Comparison of ENCODE assay signal across 1 cellular context in the genomic region with DNA sequence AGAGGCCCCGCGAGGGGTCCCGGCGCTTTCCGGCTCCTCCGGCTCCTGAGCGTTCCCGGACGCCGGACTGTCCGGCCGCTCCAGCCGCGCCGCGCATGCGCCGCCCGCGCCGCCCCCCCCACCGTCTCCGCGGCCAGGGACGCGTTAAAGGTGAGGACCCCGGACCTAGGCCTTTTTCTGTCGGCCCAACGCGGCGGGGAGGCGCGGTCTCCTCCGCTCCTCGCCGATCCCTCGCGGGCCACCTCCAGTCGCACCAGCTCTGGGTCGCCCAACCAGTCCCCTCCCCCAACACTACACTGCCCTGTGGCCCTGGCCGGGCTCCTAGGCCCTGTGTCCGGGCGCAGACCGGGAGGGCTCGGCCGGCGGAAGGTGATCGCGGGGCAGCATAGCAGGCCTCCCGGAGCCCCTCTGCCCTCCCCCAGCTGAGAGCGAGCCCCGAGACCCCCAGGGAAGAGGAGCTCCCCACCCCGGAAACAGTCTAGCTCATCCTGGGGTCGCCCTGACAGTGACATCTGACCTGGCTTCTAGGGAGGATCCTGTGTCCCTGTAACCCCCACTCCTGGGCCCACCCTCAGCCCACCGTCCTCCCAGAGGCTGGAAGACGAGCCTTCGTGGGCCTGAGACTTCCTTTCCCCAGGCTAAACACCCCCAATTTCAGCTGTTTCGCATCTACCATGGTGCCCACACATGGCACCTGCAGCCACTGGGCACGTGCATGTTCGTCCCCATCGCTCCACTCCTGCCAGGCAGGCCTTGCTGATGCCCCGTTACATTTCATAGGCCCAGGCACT.
A peak's percentile ranks its signal among the peaks of the same experiment; 100 is the strongest.
TF ChIP-seq lines count a peak whose summit lies in the region.

No MANE protein-coding gene starts in this region.

TF ChIP-seq in HEK293, 187 proteins besides CTCF, POLR2A, EP300 and RAD21 (continued from another document and continues in another):
- TF ChIP-seq, protein P1, sequence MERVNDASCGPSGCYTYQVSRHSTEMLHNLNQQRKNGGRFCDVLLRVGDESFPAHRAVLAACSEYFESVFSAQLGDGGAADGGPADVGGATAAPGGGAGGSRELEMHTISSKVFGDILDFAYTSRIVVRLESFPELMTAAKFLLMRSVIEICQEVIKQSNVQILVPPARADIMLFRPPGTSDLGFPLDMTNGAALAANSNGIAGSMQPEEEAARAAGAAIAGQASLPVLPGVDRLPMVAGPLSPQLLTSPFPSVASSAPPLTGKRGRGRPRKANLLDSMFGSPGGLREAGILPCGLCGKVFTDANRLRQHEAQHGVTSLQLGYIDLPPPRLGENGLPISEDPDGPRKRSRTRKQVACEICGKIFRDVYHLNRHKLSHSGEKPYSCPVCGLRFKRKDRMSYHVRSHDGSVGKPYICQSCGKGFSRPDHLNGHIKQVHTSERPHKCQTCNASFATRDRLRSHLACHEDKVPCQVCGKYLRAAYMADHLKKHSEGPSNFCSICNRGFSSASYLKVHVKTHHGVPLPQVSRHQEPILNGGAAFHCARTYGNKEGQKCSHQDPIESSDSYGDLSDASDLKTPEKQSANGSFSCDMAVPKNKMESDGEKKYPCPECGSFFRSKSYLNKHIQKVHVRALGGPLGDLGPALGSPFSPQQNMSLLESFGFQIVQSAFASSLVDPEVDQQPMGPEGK (tag by site-specific recombination; IDR thresholded peaks at IDR 0.05) = peak; percentile 71
- TF ChIP-seq SALL2 (tag by site-specific recombination; IDR thresholded peaks at IDR 0.05; ENCODE audit: borderline replicate concordance) = no peak
- TF ChIP-seq ZNF426 (tag by site-specific recombination; IDR thresholded peaks at IDR 0.05) = no peak
- TF ChIP-seq ZNF510 (tag by site-specific recombination; IDR thresholded peaks at IDR 0.05; ENCODE audit: insufficient replicate concordance) = no peak
- no peak for TF ChIP-seq ZNF707 (tag by site-specific recombination; IDR thresholded peaks at IDR 0.05)
- TF ChIP-seq KLF10 (tag by site-specific recombination; IDR thresholded peaks at IDR 0.05) = 0 out of 2 replicates have a peak, but pooled peaks have one; percentile 14
- TF ChIP-seq ZNF555 (tag by site-specific recombination; conservative IDR thresholded peaks at IDR 0.05) = no peak
- TF ChIP-seq ZNF221 (tag by site-specific recombination; IDR thresholded peaks at IDR 0.05; ENCODE audit: borderline replicate concordance) = no peak
- TF ChIP-seq BCL11B (tag by site-specific recombination; IDR thresholded peaks at IDR 0.05; ENCODE audit: low read depth) = peak; percentile 83; the same call in 1 of the 2 replicates
- no peak for TF ChIP-seq ZNF146 (tag by site-specific recombination; IDR thresholded peaks at IDR 0.05)
- TF ChIP-seq ZNF776 (tag by site-specific recombination; IDR thresholded peaks at IDR 0.05; ENCODE audit: borderline replicate concordance) = no peak
- TF ChIP-seq, protein P2, sequence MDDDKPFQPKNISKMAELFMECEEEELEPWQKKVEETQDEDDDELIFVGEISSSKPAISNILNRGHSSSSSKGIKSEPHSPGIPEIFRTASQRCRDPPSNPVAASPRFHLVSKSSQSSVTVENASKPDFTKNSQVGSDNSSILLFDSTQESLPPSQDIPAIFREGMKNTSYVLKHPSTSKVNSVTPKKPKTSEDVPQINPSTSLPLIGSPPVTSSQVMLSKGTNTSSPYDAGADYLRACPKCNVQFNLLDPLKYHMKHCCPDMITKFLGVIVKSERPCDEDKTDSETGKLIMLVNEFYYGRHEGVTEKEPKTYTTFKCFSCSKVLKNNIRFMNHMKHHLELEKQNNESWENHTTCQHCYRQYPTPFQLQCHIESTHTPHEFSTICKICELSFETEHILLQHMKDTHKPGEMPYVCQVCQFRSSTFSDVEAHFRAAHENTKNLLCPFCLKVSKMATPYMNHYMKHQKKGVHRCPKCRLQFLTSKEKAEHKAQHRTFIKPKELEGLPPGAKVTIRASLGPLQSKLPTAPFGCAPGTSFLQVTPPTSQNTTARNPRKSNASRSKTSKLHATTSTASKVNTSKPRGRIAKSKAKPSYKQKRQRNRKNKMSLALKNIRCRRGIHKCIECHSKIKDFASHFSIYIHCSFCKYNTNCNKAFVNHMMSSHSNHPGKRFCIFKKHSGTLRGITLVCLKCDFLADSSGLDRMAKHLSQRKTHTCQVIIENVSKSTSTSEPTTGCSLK (tag by site-specific recombination; IDR thresholded peaks at IDR 0.05) = no peak
- peak; percentile 56; the same call in 1 of the 2 replicates for TF ChIP-seq KLF16 (tag by site-specific recombination; IDR thresholded peaks at IDR 0.05)
- TF ChIP-seq WT1 (tag by site-specific recombination; IDR thresholded peaks at IDR 0.05) = no peak
- TF ChIP-seq, protein P3, sequence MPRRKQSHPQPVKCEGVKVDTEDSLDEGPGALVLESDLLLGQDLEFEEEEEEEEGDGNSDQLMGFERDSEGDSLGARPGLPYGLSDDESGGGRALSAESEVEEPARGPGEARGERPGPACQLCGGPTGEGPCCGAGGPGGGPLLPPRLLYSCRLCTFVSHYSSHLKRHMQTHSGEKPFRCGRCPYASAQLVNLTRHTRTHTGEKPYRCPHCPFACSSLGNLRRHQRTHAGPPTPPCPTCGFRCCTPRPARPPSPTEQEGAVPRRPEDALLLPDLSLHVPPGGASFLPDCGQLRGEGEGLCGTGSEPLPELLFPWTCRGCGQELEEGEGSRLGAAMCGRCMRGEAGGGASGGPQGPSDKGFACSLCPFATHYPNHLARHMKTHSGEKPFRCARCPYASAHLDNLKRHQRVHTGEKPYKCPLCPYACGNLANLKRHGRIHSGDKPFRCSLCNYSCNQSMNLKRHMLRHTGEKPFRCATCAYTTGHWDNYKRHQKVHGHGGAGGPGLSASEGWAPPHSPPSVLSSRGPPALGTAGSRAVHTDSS (tag by site-specific recombination; IDR thresholded peaks at IDR 0.05) = no peak
- TF ChIP-seq ZNF324 (tag by site-specific recombination; IDR thresholded peaks at IDR 0.05) = 0 out of 2 replicates have a peak, but pooled peaks have one; percentile 27
- no peak for TF ChIP-seq ZNF404 (tag by site-specific recombination; IDR thresholded peaks at IDR 0.05)
- no peak for TF ChIP-seq ZBTB21 (tag by site-specific recombination; IDR thresholded peaks at IDR 0.05)
- TF ChIP-seq ZFP41 (tag by site-specific recombination; IDR thresholded peaks at IDR 0.05; ENCODE audit: borderline replicate concordance) = no peak
- no peak for TF ChIP-seq ZNF747 (tag by site-specific recombination; IDR thresholded peaks at IDR 0.05)
- TF ChIP-seq ZNF121 (tag by site-specific recombination; IDR thresholded peaks at IDR 0.05) = peak; percentile 45; the same call in 1 of the 2 replicates
- no peak for TF ChIP-seq ZNF670 (tag by site-specific recombination; IDR thresholded peaks at IDR 0.05; ENCODE audit: low read depth)
- 0 out of 2 replicates have a peak, but pooled peaks have one; percentile 42 for TF ChIP-seq HIC1 (tag by site-specific recombination; IDR thresholded peaks at IDR 0.05)
- TF ChIP-seq ZNF366 (tag by site-specific recombination; conservative IDR thresholded peaks at IDR 0.05) = no peak
- no peak for TF ChIP-seq ZNF433 (tag by site-specific recombination; IDR thresholded peaks at IDR 0.05; ENCODE audit: low read depth)
- TF ChIP-seq ZBTB48 (tag by site-specific recombination; IDR thresholded peaks at IDR 0.05) = peak; percentile 82
- no peak for TF ChIP-seq ZNF571 (tag by site-specific recombination; IDR thresholded peaks at IDR 0.05)
- TF ChIP-seq, protein P4, sequence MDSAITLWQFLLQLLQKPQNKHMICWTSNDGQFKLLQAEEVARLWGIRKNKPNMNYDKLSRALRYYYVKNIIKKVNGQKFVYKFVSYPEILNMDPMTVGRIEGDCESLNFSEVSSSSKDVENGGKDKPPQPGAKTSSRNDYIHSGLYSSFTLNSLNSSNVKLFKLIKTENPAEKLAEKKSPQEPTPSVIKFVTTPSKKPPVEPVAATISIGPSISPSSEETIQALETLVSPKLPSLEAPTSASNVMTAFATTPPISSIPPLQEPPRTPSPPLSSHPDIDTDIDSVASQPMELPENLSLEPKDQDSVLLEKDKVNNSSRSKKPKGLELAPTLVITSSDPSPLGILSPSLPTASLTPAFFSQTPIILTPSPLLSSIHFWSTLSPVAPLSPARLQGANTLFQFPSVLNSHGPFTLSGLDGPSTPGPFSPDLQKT (IDR thresholded peaks at IDR 0.05; ENCODE audit: borderline replicate concordance, low read depth, low read length) = no peak
- TF ChIP-seq ZEB2 (tag by site-specific recombination; IDR thresholded peaks at IDR 0.05) = no peak
- TF ChIP-seq ZNF837 (tag by site-specific recombination; IDR thresholded peaks at IDR 0.05) = no peak
- TF ChIP-seq ZNF157 (tag by site-specific recombination; IDR thresholded peaks at IDR 0.05) = no peak
- TF ChIP-seq ZFP69B (tag by site-specific recombination; IDR thresholded peaks at IDR 0.05) = 0 out of 2 replicates have a peak, but pooled peaks have one; percentile 14
- TF ChIP-seq GLIS1 (tag by site-specific recombination; IDR thresholded peaks at IDR 0.05) = no peak
- no peak for TF ChIP-seq REPIN1 (tag by site-specific recombination; IDR thresholded peaks at IDR 0.05; ENCODE audit: low read depth)
- TF ChIP-seq ZNF223 (tag by site-specific recombination; IDR thresholded peaks at IDR 0.05) = no peak
- TF ChIP-seq ZNF184 (tag by site-specific recombination; IDR thresholded peaks at IDR 0.05) = no peak
- TF ChIP-seq ZNF560 (tag by site-specific recombination; IDR thresholded peaks at IDR 0.05; ENCODE audit: borderline replicate concordance) = no peak
- TF ChIP-seq GLIS2 (tag by site-specific recombination; IDR thresholded peaks at IDR 0.05) = peak; percentile 70
- TF ChIP-seq GLI4 (tag by site-specific recombination; IDR thresholded peaks at IDR 0.05) = no peak
- no peak for TF ChIP-seq ZNF155 (tag by site-specific recombination; IDR thresholded peaks at IDR 0.05)
- TF ChIP-seq ZNF610 (tag by site-specific recombination; IDR thresholded peaks at IDR 0.05; ENCODE audit: borderline replicate concordance) = 0 out of 2 replicates have a peak, but pooled peaks have one; percentile 50
- no peak for TF ChIP-seq GLI2 (tag by site-specific recombination; IDR thresholded peaks at IDR 0.05; ENCODE audit: borderline replicate concordance, low read depth)
- TF ChIP-seq ZNF660 (tag by site-specific recombination; IDR thresholded peaks at IDR 0.05) = no peak
- TF ChIP-seq, protein P5, sequence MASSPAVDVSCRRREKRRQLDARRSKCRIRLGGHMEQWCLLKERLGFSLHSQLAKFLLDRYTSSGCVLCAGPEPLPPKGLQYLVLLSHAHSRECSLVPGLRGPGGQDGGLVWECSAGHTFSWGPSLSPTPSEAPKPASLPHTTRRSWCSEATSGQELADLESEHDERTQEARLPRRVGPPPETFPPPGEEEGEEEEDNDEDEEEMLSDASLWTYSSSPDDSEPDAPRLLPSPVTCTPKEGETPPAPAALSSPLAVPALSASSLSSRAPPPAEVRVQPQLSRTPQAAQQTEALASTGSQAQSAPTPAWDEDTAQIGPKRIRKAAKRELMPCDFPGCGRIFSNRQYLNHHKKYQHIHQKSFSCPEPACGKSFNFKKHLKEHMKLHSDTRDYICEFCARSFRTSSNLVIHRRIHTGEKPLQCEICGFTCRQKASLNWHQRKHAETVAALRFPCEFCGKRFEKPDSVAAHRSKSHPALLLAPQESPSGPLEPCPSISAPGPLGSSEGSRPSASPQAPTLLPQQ (tag by site-specific recombination; IDR thresholded peaks at IDR 0.05) = peak; percentile 54
- no peak for TF ChIP-seq ZNF76 (tag by site-specific recombination; IDR thresholded peaks at IDR 0.05; ENCODE audit: borderline replicate concordance, low read depth)
- TF ChIP-seq, protein P6, sequence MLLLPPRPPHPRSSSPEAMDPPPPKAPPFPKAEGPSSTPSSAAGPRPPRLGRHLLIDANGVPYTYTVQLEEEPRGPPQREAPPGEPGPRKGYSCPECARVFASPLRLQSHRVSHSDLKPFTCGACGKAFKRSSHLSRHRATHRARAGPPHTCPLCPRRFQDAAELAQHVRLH (tag by site-specific recombination; IDR thresholded peaks at IDR 0.05) = peak; percentile 30; the same call in 1 of the 2 replicates
- TF ChIP-seq SP7 (tag by site-specific recombination; IDR thresholded peaks at IDR 0.05) = no peak
- TF ChIP-seq, protein P7, sequence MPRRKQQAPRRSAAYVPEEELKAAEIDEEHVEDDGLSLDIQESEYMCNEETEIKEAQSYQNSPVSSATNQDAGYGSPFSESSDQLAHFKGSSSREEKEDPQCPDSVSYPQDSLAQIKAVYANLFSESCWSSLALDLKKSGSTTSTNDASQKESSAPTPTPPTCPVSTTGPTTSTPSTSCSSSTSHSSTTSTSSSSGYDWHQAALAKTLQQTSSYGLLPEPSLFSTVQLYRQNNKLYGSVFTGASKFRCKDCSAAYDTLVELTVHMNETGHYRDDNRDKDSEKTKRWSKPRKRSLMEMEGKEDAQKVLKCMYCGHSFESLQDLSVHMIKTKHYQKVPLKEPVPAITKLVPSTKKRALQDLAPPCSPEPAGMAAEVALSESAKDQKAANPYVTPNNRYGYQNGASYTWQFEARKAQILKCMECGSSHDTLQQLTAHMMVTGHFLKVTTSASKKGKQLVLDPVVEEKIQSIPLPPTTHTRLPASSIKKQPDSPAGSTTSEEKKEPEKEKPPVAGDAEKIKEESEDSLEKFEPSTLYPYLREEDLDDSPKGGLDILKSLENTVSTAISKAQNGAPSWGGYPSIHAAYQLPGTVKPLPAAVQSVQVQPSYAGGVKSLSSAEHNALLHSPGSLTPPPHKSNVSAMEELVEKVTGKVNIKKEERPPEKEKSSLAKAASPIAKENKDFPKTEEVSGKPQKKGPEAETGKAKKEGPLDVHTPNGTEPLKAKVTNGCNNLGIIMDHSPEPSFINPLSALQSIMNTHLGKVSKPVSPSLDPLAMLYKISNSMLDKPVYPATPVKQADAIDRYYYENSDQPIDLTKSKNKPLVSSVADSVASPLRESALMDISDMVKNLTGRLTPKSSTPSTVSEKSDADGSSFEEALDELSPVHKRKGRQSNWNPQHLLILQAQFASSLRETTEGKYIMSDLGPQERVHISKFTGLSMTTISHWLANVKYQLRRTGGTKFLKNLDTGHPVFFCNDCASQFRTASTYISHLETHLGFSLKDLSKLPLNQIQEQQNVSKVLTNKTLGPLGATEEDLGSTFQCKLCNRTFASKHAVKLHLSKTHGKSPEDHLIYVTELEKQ (tag by site-specific recombination; IDR thresholded peaks at IDR 0.05; ENCODE audit: borderline replicate concordance) = no peak
- peak; percentile 40 for TF ChIP-seq ZIC2 (tag by site-specific recombination; IDR thresholded peaks at IDR 0.05)
- no peak for TF ChIP-seq YY2 (tag by site-specific recombination; IDR thresholded peaks at IDR 0.05)
- no peak for TF ChIP-seq ZNF600 (tag by site-specific recombination; IDR thresholded peaks at IDR 0.05)
